8 cellular contexts compared by ENCODE assay signal in genomic region chr17:28576758-28577465, GRCh38. TPM values are rescaled to one million over a fixed set of nuclear protein-coding genes. Genes with fewer than 3 reads are reported as not detected.
DNase-seq lines count a peak whose midpoint lies in the region; ATAC-seq, FAIRE-seq and TF ChIP-seq lines count a peak whose summit lies in the region.

ALDOC (minus strand) TSS chr17:28576895; CDS start chr17:28575532, 1,363 bp downstream.

- H4K20me1 ChIP-seq in HepG2 (ENCODE audit: insufficient read depth, low read length), result no peaks in the 10 kb centered on the region

- peak; percentile 44 to 94; a peak in 3 of 4 replicates for TF ChIP-seq POLR2A in HepG2 (IDR thresholded peaks at IDR 0.05; ENCODE audit: insufficient read depth in 1 of 2, low read depth in 2 of 2, low read length in 2 of 2)

- no TSS peak for BruUV-seq in A673 (replicated peaks; lab: Mats Ljungman, UMichigan)
- no TSS peak for BruUV-seq in HepG2 (replicated peaks; lab: Mats Ljungman, UMichigan)

- DNase-seq in A673 (ENCODE audit: low spot score) (peak; percentile 96), NCI-H510A (lab: John Stamatoyannopoulos, UW) (peak; percentile 87), coronary artery (ENCODE audit: low spot score) (peak; percentile 93), HepG2 (ENCODE audit: low spot score) (peak; percentile 86)
- peak; percentile 98 for DNase-seq in activated CD4-positive, alpha-beta T cell treated with anti-CD3 and anti-CD28 coated beads, Interleukin-2, amount 50 U/mL, for 1 hour
- peak; percentile 99 for DNase-seq in stimulated activated CD4-positive, alpha-beta T cell treated with anti-CD3 and anti-CD28 coated beads, Interleukin-4, amount 100 ng/mL, for 1 hour

- H3K9me3 ChIP-seq in A673 (ENCODE audit: low read depth, low read length, poor library complexity, severe bottlenecking), result no peaks in the 10 kb centered on the region
- H3K9me3 ChIP-seq in HepG2 (ENCODE audit: low read length), result no peaks in the 10 kb centered on the region

- ATAC-seq in GM18868 (IDR thresholded peaks at IDR 0.05; ENCODE audit: unreplicated experiment) (peak; percentile 84), HG03139 (IDR thresholded peaks at IDR 0.05; ENCODE audit: unreplicated experiment) (peak; percentile 78), HepG2 (peak; percentile 85)

- H3K27ac ChIP-seq in A673 (ENCODE audit: low read depth, low read length, poor library complexity, severe bottlenecking), result peak within 1 kb of the TSS; percentile 1
- H3K27ac ChIP-seq in coronary artery, result peak within 1 kb of the TSS in 1 of 2 donors; percentile 42
- H3K27ac ChIP-seq in HepG2 (ENCODE audit: extremely low read length, insufficient read depth, low read length), result peak within 1 kb of the TSS; percentile 52

- 76% methylated on average over 2 of the region's 26 CpGs for WGBS in HepG2 (ENCODE audit: low lambda C conversion rate)

- peak within 1 kb of the TSS; percentile 49; the same call in 1 of the 2 replicates for H3K9ac ChIP-seq in HepG2 (ENCODE audit: insufficient read depth, low read depth, low read length)

- CTCF ChIA-PET in A673 (lab: Charles Lee) (no interaction called here), HepG2 (lab: Yijun Ruan, JAX; ENCODE audit: low intra/inter-chr PET ratio, low total read pairs) (no interaction called here)

- FAIRE-seq in HepG2 (lab: Jason Lieb, UNC), result peak; percentile 90

- H3K4me3 ChIP-seq in A673 (ENCODE audit: low read depth, low read length, poor library complexity, severe bottlenecking) (peak within 1 kb of the TSS; percentile 29), coronary artery (peak within 1 kb of the TSS; percentile 55), HepG2 (replicated peaks in 1 of 3; ENCODE audit: insufficient read depth in 1 of 3, low read depth in 2 of 3, low read length in 3 of 3) (peak within 1 kb of the TSS in 2 of 3 experiments; percentile 29 to 63; a peak in 4 of 6 replicates)

- TF ChIP-seq CTCF in A673 (conservative IDR thresholded peaks at IDR 0.05; ENCODE audit: low read depth, low read length) (no peak), coronary artery (IDR thresholded peaks at IDR 0.05) (no peak), HepG2 (CRISPR knock-in tag; IDR thresholded peaks at IDR 0.05) (no peak)

- POLR2A ChIA-PET in A673 (lab: Charles Lee; ENCODE audit: low non-redundant PET), result interaction anchor here (0.6 kb wide), 1 partner anchor 456 kb away, joined by 3 read pairs; no protein-coding TSS in a partner anchor
- POLR2A ChIA-PET in HepG2 (lab: Yijun Ruan, JAX), result interaction anchor here (0.6 to 1.4 kb wide), 6 partner anchors 20 to 241 kb away, joined by 3 to 8 read pairs (median 4); partner anchors contain the start of genes BLTP2, SPAG5, TNFAIP1 and UNC119

- no peak within 1 kb of the TSS for H2AFZ ChIP-seq in HepG2 (ENCODE audit: low read length)

- in situ Hi-C loops in HepG2 (cut with HindIII; ENCODE audit: extremely low pct_ligation_motif_present, low pct_unique_long_range_greater_than_20kb), result no loop called here

- H3K36me3 ChIP-seq in A673 (ENCODE audit: insufficient read depth, low read length, poor library complexity, severe bottlenecking), result peaks cover 46% of the 10 kb centered on the region
- peaks cover 18 to 40% of the 10 kb centered on the region in 2 experiments for H3K36me3 ChIP-seq in HepG2 (replicated peaks in 1 of 2; ENCODE audit: control insufficient read depth in 1 of 2, insufficient read depth in 2 of 2, low read length in 2 of 2)

- peaks cover 4% of the 10 kb centered on the region for H3K79me2 ChIP-seq in HepG2 (ENCODE audit: insufficient read depth, low read length)

- H3K27me3 ChIP-seq in A673 (replicated peaks; ENCODE audit: insufficient read depth, low read depth, low read length, poor library complexity) (no peaks in the 10 kb centered on the region), HepG2 (ENCODE audit: control insufficient read depth in 1 of 2, insufficient read depth in 2 of 2, low read length in 2 of 2) (no peaks in the 10 kb centered on the region)

- peak within 1 kb of the TSS; percentile 59 for H3K4me2 ChIP-seq in HepG2 (ENCODE audit: low read depth, low read length)

- TF ChIP-seq RAD21 in HepG2 (CRISPR knock-in tag; IDR thresholded peaks at IDR 0.05), result no peak; the same call in 1 of the 2 replicates

- H3K4me1 ChIP-seq in A673 (ENCODE audit: insufficient read depth, low read length, poor library complexity, severe bottlenecking) (peaks cover 12% of the 10 kb centered on the region), HepG2 (ENCODE audit: insufficient read depth, low read length) (peaks cover 48% of the 10 kb centered on the region)

- TF ChIP-seq EP300 in HepG2 (IDR thresholded peaks at IDR 0.05; ENCODE audit: low read depth in 2 of 2, low read length in 2 of 2) (no peak; a peak in 1 of 4 replicates), HepG2 (CRISPR knock-in tag; IDR thresholded peaks at IDR 0.05; ENCODE audit: borderline replicate concordance) (peak; percentile 45; the same call in 1 of the 2 replicates)

- intact Hi-C loops in A673 (cut with micrococcal nuclease; ENCODE audit: unreplicated experiment), result loop anchor here (5.0 kb wide), 1 partner anchor 45 kb away; no protein-coding TSS in a partner anchor
- intact Hi-C loops in HepG2 (cut with micrococcal nuclease; ENCODE audit: unreplicated experiment), result loop anchor here (1.0 kb wide), 1 partner anchor 22 kb away; the partner anchor contains the start of gene SPAG5

TF ChIP-seq in HepG2, 621 proteins besides CTCF, POLR2A, EP300 and RAD21 (continues in another document):
- peak; percentile 92; the same call in 1 of the 2 replicates for TF ChIP-seq ZNF382 (CRISPR knock-in tag; IDR thresholded peaks at IDR 0.05; ENCODE audit: borderline replicate concordance)
- TF ChIP-seq SRY (CRISPR knock-in tag; IDR thresholded peaks at IDR 0.05), result no peak
- TF ChIP-seq GMEB1 (CRISPR knock-in tag; IDR thresholded peaks at IDR 0.05; ENCODE audit: borderline replicate concordance), result no peak; the same call in 1 of the 2 replicates
- TF ChIP-seq ATM (IDR thresholded peaks at IDR 0.05; ENCODE audit: borderline replicate concordance), result no peak
- TF ChIP-seq DPF2 (CRISPR knock-in tag; IDR thresholded peaks at IDR 0.05; ENCODE audit: borderline replicate concordance, low read depth), result no peak
- no peak for TF ChIP-seq RAD51 (IDR thresholded peaks at IDR 0.05; ENCODE audit: borderline replicate concordance)
- TF ChIP-seq HINFP (CRISPR knock-in tag; IDR thresholded peaks at IDR 0.05; ENCODE audit: low read depth), result peak; percentile 58; the same call in 1 of the 2 replicates
- no peak for TF ChIP-seq CHCHD3 (CRISPR knock-in tag; IDR thresholded peaks at IDR 0.05)
- peak; percentile 84 for TF ChIP-seq RXRB (CRISPR knock-in tag; IDR thresholded peaks at IDR 0.05; ENCODE audit: borderline replicate concordance)
- no peak for TF ChIP-seq ZNF101 (CRISPR knock-in tag; IDR thresholded peaks at IDR 0.05; ENCODE audit: borderline replicate concordance, low read depth)
- TF ChIP-seq ZNF160 (CRISPR knock-in tag; IDR thresholded peaks at IDR 0.05), result no peak
- TF ChIP-seq ZNF335 (CRISPR knock-in tag; IDR thresholded peaks at IDR 0.05), result 0 out of 2 replicates have a peak, but pooled peaks have one; percentile 36

RNA-seq across cellular contexts. Expression of gene ALDOC, which starts in this region (rescaled TPM):
- total RNA-seq in A673 (2021) (9.7 and 12.0 TPM in 2 replicates), HepG2 (2016; rRNA removed; fragmentation: Illumina TruSeq; extraction: Trizol) (15.4 and 16.9 TPM in 2 replicates)
- total RNA-seq in HepG2 (2016; cell fraction: cytosol; rRNA removed; fragmentation: Illumina TruSeq; extraction: Trizol; ENCODE audit: low read depth), result 1.9 and 2.3 TPM in 2 replicates
- 14.8 and 19.1 TPM in 2 replicates for total RNA-seq in HepG2 (2016; cell fraction: insoluble cytoplasmic fraction; rRNA removed; fragmentation: Illumina TruSeq; extraction: Trizol)
- 3.6 and 4.1 TPM in 2 replicates for total RNA-seq in HepG2 (2016; cell fraction: membrane; rRNA removed; fragmentation: Illumina TruSeq; extraction: Trizol)
- total RNA-seq in HepG2 (2016; cell fraction: nucleus; rRNA removed; fragmentation: Illumina TruSeq; extraction: Trizol), result 5.5 and 6.5 TPM in 2 replicates
- 60.9 and 86.5 TPM in 2 replicates for polyA plus RNA-seq in HepG2 (2011; rRNA removed)
- polyA plus RNA-seq in HepG2 (2011; cell fraction: cytosol; rRNA removed), result 88.3 and 89.2 TPM in 2 replicates
- polyA plus RNA-seq in HepG2 (2011; cell fraction: nucleus; rRNA removed), result 58.5 and 80.1 TPM in 2 replicates
- 60.0 and 69.4 TPM in 2 replicates for polyA plus RNA-seq in HepG2 (2012)
- 2.0 and 2.3 TPM in 2 replicates for polyA plus RNA-seq in HepG2 (2016; cell fraction: cytosol; fragmentation: Illumina TruSeq; extraction: Trizol; ENCODE audit: low read depth)
- 19.5 and 24.0 TPM in 2 replicates for polyA plus RNA-seq in HepG2 (2016; cell fraction: insoluble cytoplasmic fraction; fragmentation: Illumina TruSeq; extraction: Trizol; ENCODE audit: low read depth)
- 2.4 and 2.9 TPM in 2 replicates for polyA plus RNA-seq in HepG2 (2016; cell fraction: membrane; fragmentation: Illumina TruSeq; extraction: Trizol; ENCODE audit: low read depth)
- polyA plus RNA-seq in HepG2 (2016; cell fraction: nucleus; fragmentation: Illumina TruSeq; extraction: Trizol; ENCODE audit: insufficient read depth, low read depth), result 7.6 and 8.5 TPM in 2 replicates
- 18.8 and 112 TPM in 2 replicates for polyA minus RNA-seq in HepG2 (2011; rRNA and poly(A)+ RNA removed; ENCODE audit: low replicate concordance)
- polyA minus RNA-seq in HepG2 (2011; cell fraction: cytosol; rRNA and poly(A)+ RNA removed), result 37.7 and 51.5 TPM in 2 replicates
- 11.8 and 17.7 TPM in 2 replicates for polyA minus RNA-seq in HepG2 (2011; cell fraction: nucleus; rRNA and poly(A)+ RNA removed)
